9 cellular contexts compared by ENCODE assay signal in genomic region chr10:72329290-72330058, GRCh38. TPM values are rescaled to one million over a fixed set of nuclear protein-coding genes. Genes with fewer than 3 reads are reported as not detected.
A peak's percentile ranks its signal among the peaks of the same experiment; 100 is the strongest.
DNase-seq lines count a peak whose midpoint lies in the region; ATAC-seq, FAIRE-seq and TF ChIP-seq lines count a peak whose summit lies in the region.
"Had no signal": no experiment of that assay in that cellular context is flagged by ENCODE, and none has a peak within 500 bp of the region (broad histone marks: within the 10 kb centered on the region; RNA-seq: fewer than 3 reads in every experiment).

No MANE protein-coding gene starts in this region.

- H2AFZ ChIP-seq in keratinocyte (ENCODE audit: control insufficient read depth, low read length), result no peak overlapping the region

- no peak for TF ChIP-seq CTCF in WTC11 (IDR thresholded peaks at IDR 0.05)
- no peak for TF ChIP-seq CTCF in keratinocyte (optimal IDR thresholded peaks at IDR 0.05 in 1 of 3, IDR thresholded peaks at IDR 0.05 in 1 of 3, conservative IDR thresholded peaks at IDR 0.05 in 1 of 3; ENCODE audit: extremely low read depth in 1 of 3, insufficient read depth in 2 of 3, low read length in 3 of 3)

- no peaks in the 10 kb centered on the region for H3K9me3 Mint-ChIP-seq in activated CD4-positive, alpha-beta T cell treated with anti-CD3 and anti-CD28 coated beads, Interleukin-2, amount 10 ng/mL, durations not matched to agents 24 days and 14 days
- peaks cover 5% of the 10 kb centered on the region; the same call in 1 of the 2 replicates for H3K9me3 Mint-ChIP-seq in WTC11
- H3K9me3 Mint-ChIP-seq in stimulated activated naive CD8-positive, alpha-beta T cell treated with anti-CD3 and anti-CD28 coated beads, Interleukin-15, amount 100 ng/mL, for 72 hours, result no peaks in the 10 kb centered on the region

- H3K4me3 Mint-ChIP-seq in activated CD4-positive, alpha-beta T cell treated with anti-CD3 and anti-CD28 coated beads, Interleukin-2, amount 10 ng/mL, durations not matched to agents 24 days and 14 days, result peak overlapping the region; percentile 96
- no peak overlapping the region for H3K4me3 Mint-ChIP-seq in WTC11
- peak overlapping the region; percentile 95 to 98 for H3K4me3 Mint-ChIP-seq in stimulated activated naive CD8-positive, alpha-beta T cell treated with anti-CD3 and anti-CD28 coated beads, Interleukin-15, amount 100 ng/mL, for 72 hours

- peaks cover 5 to 6% of the 10 kb centered on the region in 2 experiments for H3K36me3 ChIP-seq in keratinocyte (ENCODE audit: control insufficient read depth in 2 of 2, extremely low read depth in 1 of 2, insufficient read depth in 2 of 2, low read length in 2 of 2)

- peak overlapping the region; percentile 15 for H3K27ac ChIP-seq in keratinocyte (ENCODE audit: control insufficient read depth, insufficient read depth, low read length)

- H3K9ac ChIP-seq in keratinocyte (ENCODE audit: control insufficient read depth, extremely low read depth, insufficient read depth, low read length), result no peak overlapping the region

- H3K4me3 ChIP-seq in keratinocyte (ENCODE audit: control insufficient read depth in 2 of 3, extremely low read depth in 1 of 3, insufficient read depth in 2 of 3, low read depth in 1 of 3, low read length in 3 of 3), result no peak overlapping the region

- H3K36me3 Mint-ChIP-seq in activated CD4-positive, alpha-beta T cell treated with anti-CD3 and anti-CD28 coated beads, Interleukin-2, amount 10 ng/mL, durations not matched to agents 24 days and 14 days (ENCODE audit: low read depth), result peaks cover 21% of the 10 kb centered on the region
- H3K36me3 Mint-ChIP-seq in WTC11, result no peaks in the 10 kb centered on the region; the same call in 1 of the 2 replicates

- POLR2A ChIA-PET in WTC11 (lab: Charles Lee), result interaction anchor here (0.9 to 4.3 kb wide), 4 partner anchors 10 to 69 kb away, joined by 4 to 36 read pairs (median 6); partner anchors contain the start of gene DDIT4

- H3K9me1 ChIP-seq in keratinocyte (ENCODE audit: control insufficient read depth, extremely low read depth, insufficient read depth, low read length), result no peaks in the 10 kb centered on the region

- H3K27me3 ChIP-seq in keratinocyte (ENCODE audit: control insufficient read depth, extremely low read depth, insufficient read depth, low read length), result no peaks in the 10 kb centered on the region

- H3K4me1 Mint-ChIP-seq in activated CD4-positive, alpha-beta T cell treated with anti-CD3 and anti-CD28 coated beads, Interleukin-2, amount 10 ng/mL, durations not matched to agents 24 days and 14 days, result peaks cover 64% of the 10 kb centered on the region
- H3K4me1 Mint-ChIP-seq in WTC11, result peaks cover 53% of the 10 kb centered on the region
- H3K4me1 Mint-ChIP-seq in stimulated activated naive CD8-positive, alpha-beta T cell treated with anti-CD3 and anti-CD28 coated beads, Interleukin-15, amount 100 ng/mL, for 72 hours, result peaks cover 90% of the 10 kb centered on the region

- H3K9me3 ChIP-seq in keratinocyte (ENCODE audit: control insufficient read depth, low read depth, low read length), result no peaks in the 10 kb centered on the region

- dilution Hi-C loops in keratinocyte (cut with MboI; ENCODE audit: extremely low pct_ligation_motif_present, low sequenced_read_pairs), result no loop called here

- no peaks in the 10 kb centered on the region for H3K27me3 Mint-ChIP-seq in activated CD4-positive, alpha-beta T cell treated with anti-CD3 and anti-CD28 coated beads, Interleukin-2, amount 10 ng/mL, durations not matched to agents 24 days and 14 days
- no peaks in the 10 kb centered on the region for H3K27me3 Mint-ChIP-seq in WTC11 (ENCODE audit: low read depth)
- no peaks in the 10 kb centered on the region for H3K27me3 Mint-ChIP-seq in stimulated activated naive CD8-positive, alpha-beta T cell treated with anti-CD3 and anti-CD28 coated beads, Interleukin-15, amount 100 ng/mL, for 72 hours

- CTCF ChIA-PET in WTC11 (lab: Charles Lee), result interaction anchor here (0.9 to 2.3 kb wide), 8 partner anchors 8 to 433 kb away, joined by 3 to 16 read pairs (median 4); no protein-coding TSS in a partner anchor

- peak overlapping the region; percentile 99 for H3K27ac Mint-ChIP-seq in activated CD4-positive, alpha-beta T cell treated with anti-CD3 and anti-CD28 coated beads, Interleukin-2, amount 10 ng/mL, durations not matched to agents 24 days and 14 days
- no peak overlapping the region for H3K27ac Mint-ChIP-seq in WTC11
- H3K27ac Mint-ChIP-seq in stimulated activated naive CD8-positive, alpha-beta T cell treated with anti-CD3 and anti-CD28 coated beads, Interleukin-15, amount 100 ng/mL, for 72 hours, result peak overlapping the region; percentile 70 to 93

- ATAC-seq in WTC11 (no peak), GM18861 (IDR thresholded peaks at IDR 0.05; ENCODE audit: unreplicated experiment) (no peak)
- ATAC-seq in stimulated activated naive CD8-positive, alpha-beta T cell treated with anti-CD3 and anti-CD28 coated beads, Interleukin-15, amount 100 ng/mL, for 72 hours, result no peak

- H4K20me1 ChIP-seq in keratinocyte (ENCODE audit: control insufficient read depth, extremely low read depth, insufficient read depth, low read length), result no peaks in the 10 kb centered on the region

- H3K4me1 ChIP-seq in keratinocyte (ENCODE audit: control insufficient read depth, extremely low read depth, insufficient read depth, low read length), result peaks cover 37% of the 10 kb centered on the region

- H3K79me2 ChIP-seq in keratinocyte (ENCODE audit: control insufficient read depth, insufficient read depth, low read length), result no peaks in the 10 kb centered on the region

- intact Hi-C loops in activated CD4-positive, alpha-beta T cell treated with anti-CD3 and anti-CD28 coated beads, Interleukin-2, amount 10 ng/mL, durations not matched to agents 24 days and 14 days (cut with micrococcal nuclease), result loop anchor here (5.0 to 10.0 kb wide), 2 partner anchors 242 to 395 kb away; partner anchors contain the start of gene SPOCK2

- no peak overlapping the region for H3K4me2 ChIP-seq in keratinocyte (ENCODE audit: control insufficient read depth, extremely low read depth, insufficient read depth, low read depth, low read length)

- FAIRE-seq in keratinocyte (lab: Jason Lieb, UNC), result no peak

- peak; percentile 68 for DNase-seq in activated CD4-positive, alpha-beta T cell treated with anti-CD3 and anti-CD28 coated beads, Interleukin-2, amount 10 ng/mL, durations not matched to agents 24 days and 14 days
- no peak for DNase-seq in activated CD4-positive, alpha-beta T cell treated with anti-CD3 and anti-CD28 coated beads, Interleukin-2, amount 50 U/mL, for 4 hours
- DNase-seq in WTC11 (ENCODE audit: low spot score), result no peak
- no peak for DNase-seq in keratinocyte (ENCODE audit: low read depth, low spot score)
- DNase-seq in stimulated activated naive CD8-positive, alpha-beta T cell treated with anti-CD3 and anti-CD28 coated beads, Interleukin-15, amount 100 ng/mL, for 72 hours, result peak in 1 of 2 donors; percentile 52
- no peak for DNase-seq in activated CD4-positive, CD25-positive, alpha-beta regulatory T cell (lab: John Stamatoyannopoulos, UW)
- DNase-seq in cerebellum (ENCODE audit: low spot score), result no peak
- DNase-seq: activated CD4-positive, alpha-beta T cell treated with anti-CD3 and anti-CD28 coated beads for 1 hour had no signal

TF ChIP-seq in WTC11, 78 proteins besides CTCF, POLR2A, EP300 and RAD21:
- TF ChIP-seq NR2C2 (CRISPR knock-in tag; IDR thresholded peaks at IDR 0.05) (no peak), NFE2L1 (CRISPR knock-in tag; IDR thresholded peaks at IDR 0.05) (no peak), OVOL2 (CRISPR knock-in tag; IDR thresholded peaks at IDR 0.05; ENCODE audit: borderline replicate concordance) (no peak), FOXP1 (CRISPR knock-in tag; IDR thresholded peaks at IDR 0.05; ENCODE audit: borderline replicate concordance) (peak; percentile 54; the same call in 1 of the 2 replicates), MYBL2 (CRISPR knock-in tag; IDR thresholded peaks at IDR 0.05) (no peak)
- TF ChIP-seq, protein P1, sequence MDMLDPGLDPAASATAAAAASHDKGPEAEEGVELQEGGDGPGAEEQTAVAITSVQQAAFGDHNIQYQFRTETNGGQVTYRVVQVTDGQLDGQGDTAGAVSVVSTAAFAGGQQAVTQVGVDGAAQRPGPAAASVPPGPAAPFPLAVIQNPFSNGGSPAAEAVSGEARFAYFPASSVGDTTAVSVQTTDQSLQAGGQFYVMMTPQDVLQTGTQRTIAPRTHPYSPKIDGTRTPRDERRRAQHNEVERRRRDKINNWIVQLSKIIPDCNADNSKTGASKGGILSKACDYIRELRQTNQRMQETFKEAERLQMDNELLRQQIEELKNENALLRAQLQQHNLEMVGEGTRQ (CRISPR knock-in tag; IDR thresholded peaks at IDR 0.05), result no peak
TF ChIP-seq in WTC11: peak in this region for 1.

RNA-seq across cellular contexts. Expression of gene DNAJB12, which starts 25.2 kb away (rescaled TPM):
- total RNA-seq in activated CD4-positive, alpha-beta T cell treated with anti-CD3 and anti-CD28 coated beads, Interleukin-2, amount 10 ng/mL, durations not matched to agents 24 days and 14 days, result 32.5 and 35.1 TPM in 2 replicates
- total RNA-seq in WTC11 (2021) (19.3 to 21.6 TPM (median 20.0 TPM) in 3 replicates), cerebellum (16.1 TPM)
- polyA plus RNA-seq in keratinocyte, result 11.5 to 19.3 TPM (median 12.0 TPM) in 3 replicates
- polyA plus RNA-seq in keratinocyte (2011; ENCODE audit: low read depth), result 14.8 TPM
- polyA plus RNA-seq in keratinocyte (2011; cell fraction: cytosol; rRNA removed), result 11.5 and 14.9 TPM in 2 replicates
- polyA plus RNA-seq in keratinocyte (2011; cell fraction: nucleus; rRNA removed), result 32.1 and 39.9 TPM in 2 replicates
- polyA plus RNA-seq in keratinocyte (2012; ENCODE audit: low replicate concordance), result 16.2 and 23.3 TPM in 2 replicates
- polyA minus RNA-seq in keratinocyte, result 11.2 to 31.7 TPM (median 11.8 TPM) in 3 replicates
- polyA minus RNA-seq in keratinocyte (2011; cell fraction: cytosol; rRNA and poly(A)+ RNA removed), result 12.5 TPM
- polyA minus RNA-seq in keratinocyte (2011; cell fraction: nucleus; rRNA and poly(A)+ RNA removed), result 19.3 and 20.3 TPM in 2 replicates

RNA-seq across cellular contexts. Expression of gene DDIT4, which starts 55.8 kb away (rescaled TPM):
- total RNA-seq in activated CD4-positive, alpha-beta T cell treated with anti-CD3 and anti-CD28 coated beads, Interleukin-2, amount 10 ng/mL, durations not matched to agents 24 days and 14 days, result 260 and 271 TPM in 2 replicates
- total RNA-seq in WTC11 (2021), result 118 to 158 TPM (median 153 TPM) in 3 replicates
- polyA plus RNA-seq in keratinocyte, result 153 to 289 TPM (median 248 TPM) in 3 replicates
- polyA plus RNA-seq in keratinocyte (2011; ENCODE audit: low read depth), result 227 TPM
- polyA plus RNA-seq in keratinocyte (2011; cell fraction: cytosol; rRNA removed), result 88.3 and 149 TPM in 2 replicates
- polyA plus RNA-seq in keratinocyte (2011; cell fraction: nucleus; rRNA removed), result 237 and 241 TPM in 2 replicates
- 409 and 466 TPM in 2 replicates for polyA plus RNA-seq in keratinocyte (2012; ENCODE audit: low replicate concordance)
- 214 to 285 TPM (median 225 TPM) in 3 replicates for polyA minus RNA-seq in keratinocyte
- polyA minus RNA-seq in keratinocyte (2011; cell fraction: cytosol; rRNA and poly(A)+ RNA removed), result 466 TPM
- polyA minus RNA-seq in keratinocyte (2011; cell fraction: nucleus; rRNA and poly(A)+ RNA removed), result 259 and 281 TPM in 2 replicates
- 60.5 TPM for total RNA-seq in cerebellum
